8 cellular contexts compared by ENCODE assay signal in genomic region chr3:66407281-66408218, GRCh38.
A peak's percentile ranks its signal among the peaks of the same experiment; 100 is the strongest.
DNase-seq lines count a peak whose midpoint lies in the region; ATAC-seq, FAIRE-seq and TF ChIP-seq lines count a peak whose summit lies in the region.

No MANE protein-coding gene starts in this region.

- H2BK12ac ChIP-seq in H1 (ENCODE audit: low read depth, low read length): peak overlapping the region; percentile 41; the same call in 1 of the 2 replicates

- H2AK5ac ChIP-seq in H1 (ENCODE audit: low read depth, low read length): no peak overlapping the region

- H3K27me3 Mint-ChIP-seq in activated CD8-positive, alpha-beta T cell treated with anti-CD3 and anti-CD28 coated beads, Interleukin-2, amount 10 ng/mL, durations not matched to agents 7 days and 5 days (ENCODE audit: low read depth): no peaks in the 10 kb centered on the region

- no peak overlapping the region for H3K23ac ChIP-seq in H1 (ENCODE audit: insufficient read length)

- TF ChIP-seq POLR2A in H1 (IDR thresholded peaks at IDR 0.05; ENCODE audit: control extremely low read depth in 1 of 2, low read depth in 2 of 2, low read length in 2 of 2): no peak

- H4K8ac ChIP-seq in H1 (ENCODE audit: extremely low read depth, insufficient read depth, low read length): no peak overlapping the region; the same call in 1 of the 2 replicates

- peak; percentile 78 for ATAC-seq in GM21526 (IDR thresholded peaks at IDR 0.05; ENCODE audit: low FRiP score, unreplicated experiment)
- ATAC-seq in activated CD8-positive, alpha-beta T cell treated with anti-CD3 and anti-CD28 coated beads, Interleukin-2, amount 10 ng/mL, durations not matched to agents 7 days and 5 days: peak; percentile 90
- no peak for ATAC-seq in HG03025 (IDR thresholded peaks at IDR 0.05; ENCODE audit: low FRiP score, unreplicated experiment)

- no peaks in the 10 kb centered on the region for H3K23me2 ChIP-seq in H1 (ENCODE audit: low read depth, low read length)

- H2BK15ac ChIP-seq in H1 (ENCODE audit: low read length): no peak overlapping the region

- CTCF ChIA-PET in activated CD8-positive, alpha-beta T cell treated with anti-CD3 and anti-CD28 coated beads, Interleukin-2, amount 10 ng/mL, durations not matched to agents 7 days and 5 days (lab: Charles Lee): interaction anchor here (0.6 to 3.7 kb wide), 41 partner anchors 8 to 419 kb away, joined by 3 to 27 read pairs (median 3); no protein-coding TSS in a partner anchor
- CTCF ChIA-PET in H1 (lab: Charles Lee; ENCODE audit: partially characterized antibody): interaction anchor here (0.6 to 7.1 kb wide), 82 partner anchors 9 to 565 kb away, joined by 3 to 42 read pairs (median 4); no protein-coding TSS in a partner anchor

- peaks cover 9% of the 10 kb centered on the region for H3K36me3 Mint-ChIP-seq in activated CD8-positive, alpha-beta T cell treated with anti-CD3 and anti-CD28 coated beads, Interleukin-2, amount 10 ng/mL, durations not matched to agents 7 days and 5 days (ENCODE audit: low read depth)

- H4K91ac ChIP-seq in H1 (replicated peaks; ENCODE audit: insufficient read length, low read length): no peak overlapping the region

- peaks cover 6% of the 10 kb centered on the region for H3K79me1 ChIP-seq in H1 (ENCODE audit: low read depth, low read length)

- peak; percentile 89 for DNase-seq in GM03348 (ENCODE audit: low spot score)
- peak; percentile 78 for DNase-seq in activated CD8-positive, alpha-beta T cell treated with anti-CD3 and anti-CD28 coated beads, Interleukin-2, amount 10 ng/mL, durations not matched to agents 7 days and 5 days
- peak; percentile 76 to 97 for DNase-seq in H1 (ENCODE audit: low read depth in 1 of 2, low spot score in 2 of 2)
- peak; percentile 61 for DNase-seq in mucosa of gallbladder (ENCODE audit: low spot score)
- peak; percentile 56 for DNase-seq in stimulated activated CD8-positive, alpha-beta memory T cell treated with anti-CD3 and anti-CD28 coated beads, Interleukin-7, amount 100 ng/mL, for 24 hours (ENCODE audit: low read depth)

- peaks cover 0 to 69% of the 10 kb centered on the region in 2 experiments; a peak in 2 of 4 replicates for H3K79me2 ChIP-seq in H1 (ENCODE audit: control insufficient read depth in 1 of 2, insufficient read depth in 2 of 2, low read length in 2 of 2)

- H3K4me3 Mint-ChIP-seq in activated CD8-positive, alpha-beta T cell treated with anti-CD3 and anti-CD28 coated beads, Interleukin-2, amount 10 ng/mL, durations not matched to agents 7 days and 5 days: no peak overlapping the region

- TF ChIP-seq CTCF in LNCAP (IDR thresholded peaks at IDR 0.05) (peak; percentile 96), H1 (IDR thresholded peaks at IDR 0.05; ENCODE audit: control extremely low read depth in 1 of 3, insufficient read depth in 1 of 3, low read depth in 1 of 3, low read length in 3 of 3) (peak in 2 of 3 experiments; percentile 86 to 94; a peak in 3 of 4 replicates)

- H2AFZ ChIP-seq in H1 (ENCODE audit: low read length): no peak overlapping the region

- H4K5ac ChIP-seq in H1 (ENCODE audit: insufficient read length, low read depth, low read length): no peak overlapping the region

- H3K18ac ChIP-seq in H1 (ENCODE audit: extremely low read depth, low read length): 0 out of 2 replicates have a peak overlapping the region, but pooled peaks have one; percentile 43

- H3K14ac ChIP-seq in H1 (ENCODE audit: insufficient read length): no peak overlapping the region

- H3K36me3 ChIP-seq in H1 (ENCODE audit: control insufficient read depth in 2 of 4, insufficient read depth in 4 of 4, low read length in 3 of 4): peaks cover 50 to 93% (median 75%) of the 10 kb centered on the region in 4 experiments

- WGBS in H1 (ENCODE audit: extremely low coverage in 1 of 2, insufficient coverage in 1 of 2, insufficient read length in 1 of 2, insufficient replicate concordance in 2 of 2, low coverage in 1 of 2, low lambda C conversion rate in 2 of 2, missing lambda C conversion rate in 1 of 2), 2 experiments: 78% methylated on average over 23 of the region's 23 CpGs; no CpG with 5 or more reads in 1 of the 2 experiments

- H4K20me1 ChIP-seq in H1 (replicated peaks in 1 of 2; ENCODE audit: control insufficient read depth in 1 of 2, insufficient read depth in 2 of 2, low read length in 2 of 2): peaks cover 2 to 16% of the 10 kb centered on the region in 2 experiments

- H3K27ac Mint-ChIP-seq in activated CD8-positive, alpha-beta T cell treated with anti-CD3 and anti-CD28 coated beads, Interleukin-2, amount 10 ng/mL, durations not matched to agents 7 days and 5 days: no peak overlapping the region

- H3K4me1 ChIP-seq in H1 (replicated peaks in 1 of 4; ENCODE audit: control insufficient read depth in 3 of 4, insufficient read depth in 4 of 4, low read length in 3 of 4): peaks cover 0 to 10% (median 8%) of the 10 kb centered on the region in 4 experiments; a peak in 4 of 7 replicates

- no peak overlapping the region for H3K27ac ChIP-seq in H1 (ENCODE audit: low read depth, low read length)

- TF ChIP-seq EP300 in H1 (IDR thresholded peaks at IDR 0.05; ENCODE audit: borderline replicate concordance in 1 of 2, low read depth in 2 of 2, low read length in 2 of 2): no peak

- peak overlapping the region; percentile 57; the same call in 1 of the 2 replicates for H2BK5ac ChIP-seq in H1 (ENCODE audit: low read depth, low read length)

- POLR2A ChIA-PET in activated CD8-positive, alpha-beta T cell treated with anti-CD3 and anti-CD28 coated beads, Interleukin-2, amount 10 ng/mL, durations not matched to agents 7 days and 5 days (lab: Charles Lee): interaction anchor here (0.5 kb wide), 1 partner anchor 10 kb away, joined by 4 read pairs; no protein-coding TSS in a partner anchor
- POLR2A ChIA-PET in H1 (lab: Charles Lee; ENCODE audit: partially characterized antibody): interaction anchor here (0.7 to 1.2 kb wide), 5 partner anchors 17 to 165 kb away, joined by 3 to 5 read pairs (median 3); no protein-coding TSS in a partner anchor

- no peak overlapping the region for H3K56ac ChIP-seq in H1 (replicated peaks; ENCODE audit: insufficient read length, low read depth, low read length)

- H3K27me3 ChIP-seq in H1 (replicated peaks in 1 of 4; ENCODE audit: control insufficient read depth in 3 of 4, extremely low read depth in 1 of 4, insufficient read depth in 3 of 4, low read length in 3 of 4): no peaks in the 10 kb centered on the region

- FAIRE-seq in H1 (lab: Jason Lieb, UNC): peak; percentile 82

- H3K4me1 Mint-ChIP-seq in activated CD8-positive, alpha-beta T cell treated with anti-CD3 and anti-CD28 coated beads, Interleukin-2, amount 10 ng/mL, durations not matched to agents 7 days and 5 days (ENCODE audit: low read depth): peaks cover 10% of the 10 kb centered on the region

- no peaks in the 10 kb centered on the region for H3K9me3 ChIP-seq in H1 (ENCODE audit: insufficient read depth in 2 of 2, low read depth in 1 of 2, low read length in 1 of 2)

- H3K9ac ChIP-seq in H1 (replicated peaks in 1 of 4; ENCODE audit: extremely low read depth in 1 of 4, low read depth in 3 of 4, low read length in 3 of 4): no peak overlapping the region

- H2BK20ac ChIP-seq in H1 (ENCODE audit: low read length): no peak overlapping the region; the same call in 1 of the 2 replicates

- TF ChIP-seq RAD21 in H1 (IDR thresholded peaks at IDR 0.05 in 1 of 2, conservative IDR thresholded peaks at IDR 0.05 in 1 of 2; ENCODE audit: low read depth in 2 of 2, low read length in 2 of 2): peak; percentile 92 to 93

- no peak overlapping the region for H3K4me2 ChIP-seq in H1 (ENCODE audit: insufficient read depth in 1 of 2, low read depth in 2 of 2, low read length in 2 of 2)

- H2BK120ac ChIP-seq in H1 (replicated peaks; ENCODE audit: low read depth, low read length): no peak overlapping the region

- H3K4ac ChIP-seq in H1 (replicated peaks; ENCODE audit: insufficient read length, low read depth, low read length): no peak overlapping the region

- H3K4me3 ChIP-seq in H1 (ENCODE audit: extremely low read depth in 1 of 4, insufficient read depth in 2 of 4, low read depth in 3 of 4, low read length in 4 of 4): no peak overlapping the region

- no peaks in the 10 kb centered on the region for H3K9me3 Mint-ChIP-seq in activated CD8-positive, alpha-beta T cell treated with anti-CD3 and anti-CD28 coated beads, Interleukin-2, amount 10 ng/mL, durations not matched to agents 7 days and 5 days (ENCODE audit: insufficient read depth)

TF ChIP-seq in H1, 55 proteins besides CTCF, POLR2A, EP300 and RAD21 (continues in another document):
- no peak for TF ChIP-seq RNF2 (IDR thresholded peaks at IDR 0.05; ENCODE audit: borderline replicate concordance, low read depth, low read length, missing control alignments, poor library complexity, severe bottlenecking)
- TF ChIP-seq CHD1 (IDR thresholded peaks at IDR 0.05; ENCODE audit: low read depth, low read length): no peak
- TF ChIP-seq CREB1 (IDR thresholded peaks at IDR 0.05): peak; percentile 46; the same call in 1 of the 2 replicates
- TF ChIP-seq HDAC2 (IDR thresholded peaks at IDR 0.05; ENCODE audit: borderline replicate concordance in 1 of 2, low read depth in 2 of 2, low read length in 2 of 2): peak; percentile 76 to 94; a peak in 2 of 4 replicates
- TF ChIP-seq ASH2L (IDR thresholded peaks at IDR 0.05; ENCODE audit: low read length): no peak
- TF ChIP-seq CBX8 (IDR thresholded peaks at IDR 0.05; ENCODE audit: borderline replicate concordance, low read depth, low read length): no peak
- no peak for TF ChIP-seq TAF1 (IDR thresholded peaks at IDR 0.05; ENCODE audit: low read depth, low read length)
- TF ChIP-seq GTF2F1 (IDR thresholded peaks at IDR 0.05; ENCODE audit: borderline replicate concordance, low read depth, low read length): 0 out of 2 replicates have a peak, but pooled peaks have one; percentile 19
- peak in 1 of 2 experiments; percentile 70; a peak in 1 of 4 replicates for TF ChIP-seq SIN3A (conservative IDR thresholded peaks at IDR 0.05 in 1 of 2, IDR thresholded peaks at IDR 0.05 in 1 of 2; ENCODE audit: low read depth in 1 of 2, low read length in 2 of 2)
- peak; percentile 91 for TF ChIP-seq E2F6 (IDR thresholded peaks at IDR 0.05)
- no peak for TF ChIP-seq NANOG (IDR thresholded peaks at IDR 0.05; ENCODE audit: insufficient read depth, low read depth, low read length, poor library complexity, severe bottlenecking)
- peak; percentile 98 for TF ChIP-seq MAX (IDR thresholded peaks at IDR 0.05)
- no peak for TF ChIP-seq CBX5 (IDR thresholded peaks at IDR 0.05; ENCODE audit: low read depth, low read length)
- 0 out of 2 replicates have a peak, but pooled peaks have one; percentile 74 for TF ChIP-seq TCF12 (IDR thresholded peaks at IDR 0.05; ENCODE audit: low read depth, low read length)
